21 cellular contexts compared by ENCODE assay signal in genomic region chr15:80487884-80488283, GRCh38.
"Had no signal": no experiment of that assay in that cellular context is flagged by ENCODE, and none has a peak within 500 bp of the region (broad histone marks: within the 10 kb centered on the region; RNA-seq: fewer than 3 reads in every experiment).

No MANE protein-coding gene starts in this region.

- H3K27ac Mint-ChIP-seq: activated CD4-positive, alpha-beta memory T cell treated with anti-CD3 and anti-CD28 coated beads, Interleukin-2, amount 10 ng/mL, durations not matched to agents 7 days and 5 days; activated CD4-positive, alpha-beta T cell treated with anti-CD3 and anti-CD28 coated beads, Interleukin-2, amount 10 ng/mL, durations not matched to agents 24 days and 14 days; activated naive CD4-positive, alpha-beta T cell treated with anti-CD3 and anti-CD28 coated beads, Interleukin-2, amount 10 ng/mL, durations not matched to agents 7 days and 5 days; stimulated activated naive B cell treated with anti-CD40 and anti-IgM and Interleukin-4, amounts not matched to agents 10 μg/mL and 1 μg/mL and 100 μg/mL, for 72 hours; type B pancreatic cell had no signal

- H3K4me1 Mint-ChIP-seq: activated CD4-positive, alpha-beta memory T cell treated with anti-CD3 and anti-CD28 coated beads, Interleukin-2, amount 10 ng/mL, durations not matched to agents 7 days and 5 days; activated CD4-positive, alpha-beta T cell treated with anti-CD3 and anti-CD28 coated beads, Interleukin-2, amount 10 ng/mL, durations not matched to agents 24 days and 14 days; activated naive CD4-positive, alpha-beta T cell treated with anti-CD3 and anti-CD28 coated beads, Interleukin-2, amount 10 ng/mL, durations not matched to agents 7 days and 5 days had no signal

- H3K27me3 ChIP-seq: pancreas, testis, vagina had no signal

- H3K27me3 Mint-ChIP-seq: activated CD4-positive, alpha-beta T cell treated with anti-CD3 and anti-CD28 coated beads, Interleukin-2, amount 10 ng/mL, durations not matched to agents 24 days and 14 days; type B pancreatic cell had no signal

- H3K27ac ChIP-seq: epithelial cell of prostate, heart right ventricle, VCaP had no signal

- H3K9me3 ChIP-seq: heart right ventricle, lower lobe of right lung, pancreas, psoas muscle, testis, vagina had no signal

- H3K4me1 ChIP-seq: psoas muscle had no signal

- H3K36me3 Mint-ChIP-seq: activated naive CD4-positive, alpha-beta T cell treated with anti-CD3 and anti-CD28 coated beads, Interleukin-2, amount 10 ng/mL, durations not matched to agents 7 days and 5 days; naive B cell; stimulated activated naive B cell treated with anti-CD40 and anti-IgM and Interleukin-4, amounts not matched to agents 10 μg/mL and 1 μg/mL and 100 μg/mL, for 72 hours had no signal

- H3K4me3 Mint-ChIP-seq: activated CD4-positive, alpha-beta memory T cell treated with anti-CD3 and anti-CD28 coated beads, Interleukin-2, amount 10 ng/mL, durations not matched to agents 7 days and 5 days; activated CD4-positive, alpha-beta T cell treated with anti-CD3 and anti-CD28 coated beads, Interleukin-2, amount 10 ng/mL, durations not matched to agents 24 days and 14 days; activated naive CD4-positive, alpha-beta T cell treated with anti-CD3 and anti-CD28 coated beads, Interleukin-2, amount 10 ng/mL, durations not matched to agents 7 days and 5 days; naive B cell; stimulated activated naive B cell treated with anti-CD40 and anti-IgM and Interleukin-4, amounts not matched to agents 10 μg/mL and 1 μg/mL and 100 μg/mL, for 72 hours; type B pancreatic cell had no signal

- H3K4me3 ChIP-seq: heart right ventricle, lower lobe of right lung, pancreas, psoas muscle, testis, vagina had no signal

- ATAC-seq: activated CD4-positive, CD25-positive, alpha-beta regulatory T cell treated with anti-CD3 and anti-CD28 coated beads, Interleukin-2, amount 50 U/mL, for 24 hours; heart right ventricle; lower lobe of right lung; pancreas; psoas muscle; right cardiac atrium; stimulated activated naive B cell treated with anti-CD40 and anti-IgM and Interleukin-4, amounts not matched to agents 10 μg/mL and 1 μg/mL and 100 μg/mL, for 72 hours had no signal

- H3K9me3 Mint-ChIP-seq: activated CD4-positive, alpha-beta memory T cell treated with anti-CD3 and anti-CD28 coated beads, Interleukin-2, amount 10 ng/mL, durations not matched to agents 7 days and 5 days; activated CD4-positive, alpha-beta T cell treated with anti-CD3 and anti-CD28 coated beads, Interleukin-2, amount 10 ng/mL, durations not matched to agents 24 days and 14 days; activated naive CD4-positive, alpha-beta T cell treated with anti-CD3 and anti-CD28 coated beads, Interleukin-2, amount 10 ng/mL, durations not matched to agents 7 days and 5 days; type B pancreatic cell had no signal

- DNase-seq: activated CD4-positive, alpha-beta memory T cell treated with anti-CD3 and anti-CD28 coated beads, Interleukin-2, amount 10 ng/mL, durations not matched to agents 7 days and 5 days; activated CD4-positive, alpha-beta T cell treated with anti-CD3 and anti-CD28 coated beads, Interleukin-2, amount 10 ng/mL, durations not matched to agents 24 days and 14 days; activated effector memory CD4-positive, alpha-beta T cell treated with anti-CD3 and anti-CD28 coated beads, Interleukin-2, amount 50 U/mL, for 16 hours; activated naive CD4-positive, alpha-beta T cell treated with anti-CD3 and anti-CD28 coated beads, Interleukin-2, amount 10 ng/mL, durations not matched to agents 7 days and 5 days; cerebellar nuclear complex; cortex of kidney; heart right ventricle; islet precursor cell; lower lobe of right lung; naive B cell; pancreas; psoas muscle; stimulated activated CD4-positive, alpha-beta T cell treated with anti-CD3 and anti-CD28 coated beads, Interleukin-2, amount 100 ng/mL, for 24 hours; stimulated activated naive B cell treated with anti-CD40 and anti-IgM and Interleukin-4, amounts not matched to agents 10 μg/mL and 1 μg/mL and 100 μg/mL, for 72 hours; testis had no signal

- H3K36me3 ChIP-seq: heart right ventricle, lower lobe of right lung, pancreas, vagina had no signal
